Comparison of ENCODE assay signal across 1 cellular context in the genomic region with DNA sequence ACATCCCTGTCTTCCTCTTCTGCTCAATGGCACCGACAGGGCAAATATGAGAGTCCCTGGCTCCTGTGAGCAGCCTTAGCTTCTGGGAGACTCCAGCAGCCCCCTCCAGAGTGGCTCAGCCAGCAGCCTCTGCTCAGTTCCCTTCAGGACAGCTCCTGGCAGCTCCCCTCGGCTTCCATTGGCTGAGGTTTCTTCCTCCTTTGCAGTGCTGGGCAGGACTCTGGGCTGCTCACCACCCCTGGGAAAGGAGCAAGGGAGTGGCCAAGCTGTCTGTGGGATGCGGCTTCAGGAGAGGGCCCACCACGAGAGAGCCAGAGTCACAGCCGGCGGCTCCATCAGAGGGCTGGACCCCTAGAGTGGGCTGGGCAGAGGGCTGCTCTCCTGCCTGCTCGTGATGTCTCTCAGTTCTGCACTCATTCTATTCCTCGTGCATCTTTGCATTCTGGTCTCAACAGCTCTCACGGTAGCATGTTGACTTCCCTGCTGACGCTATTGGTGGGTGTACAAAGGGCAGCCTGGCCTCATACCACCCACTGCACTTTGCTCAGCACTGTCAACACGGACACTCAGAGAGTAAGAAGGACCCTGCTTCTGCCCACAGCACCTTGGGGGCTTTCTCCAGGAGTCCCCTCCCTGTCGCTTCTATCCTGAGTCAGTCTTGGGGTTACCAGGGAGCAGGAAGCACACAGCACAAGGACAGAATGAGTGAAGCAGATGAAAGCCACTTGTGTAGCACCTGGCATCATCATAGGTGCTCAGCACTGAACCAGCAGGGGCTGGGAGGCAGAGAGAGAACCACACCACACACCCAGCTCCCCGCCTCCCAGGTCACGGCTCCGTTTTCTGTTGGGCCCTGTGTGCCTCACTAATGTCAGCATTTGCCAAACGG.
TF ChIP-seq lines count a peak whose summit lies in the region.

No MANE protein-coding gene starts in this region.

TF ChIP-seq in GM23338, 12 proteins besides CTCF, POLR2A, EP300 and RAD21 (continued from another document):
- TF ChIP-seq, protein P1, sequence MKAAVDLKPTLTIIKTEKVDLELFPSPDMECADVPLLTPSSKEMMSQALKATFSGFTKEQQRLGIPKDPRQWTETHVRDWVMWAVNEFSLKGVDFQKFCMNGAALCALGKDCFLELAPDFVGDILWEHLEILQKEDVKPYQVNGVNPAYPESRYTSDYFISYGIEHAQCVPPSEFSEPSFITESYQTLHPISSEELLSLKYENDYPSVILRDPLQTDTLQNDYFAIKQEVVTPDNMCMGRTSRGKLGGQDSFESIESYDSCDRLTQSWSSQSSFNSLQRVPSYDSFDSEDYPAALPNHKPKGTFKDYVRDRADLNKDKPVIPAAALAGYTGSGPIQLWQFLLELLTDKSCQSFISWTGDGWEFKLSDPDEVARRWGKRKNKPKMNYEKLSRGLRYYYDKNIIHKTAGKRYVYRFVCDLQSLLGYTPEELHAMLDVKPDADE (IDR thresholded peaks at IDR 0.05) = no peak
- no peak for TF ChIP-seq POLR2AphosphoS5 (IDR thresholded peaks at IDR 0.05; ENCODE audit: low read depth)
- no peak for TF ChIP-seq NANOG (IDR thresholded peaks at IDR 0.05; ENCODE audit: borderline replicate concordance)
- TF ChIP-seq, protein P2, sequence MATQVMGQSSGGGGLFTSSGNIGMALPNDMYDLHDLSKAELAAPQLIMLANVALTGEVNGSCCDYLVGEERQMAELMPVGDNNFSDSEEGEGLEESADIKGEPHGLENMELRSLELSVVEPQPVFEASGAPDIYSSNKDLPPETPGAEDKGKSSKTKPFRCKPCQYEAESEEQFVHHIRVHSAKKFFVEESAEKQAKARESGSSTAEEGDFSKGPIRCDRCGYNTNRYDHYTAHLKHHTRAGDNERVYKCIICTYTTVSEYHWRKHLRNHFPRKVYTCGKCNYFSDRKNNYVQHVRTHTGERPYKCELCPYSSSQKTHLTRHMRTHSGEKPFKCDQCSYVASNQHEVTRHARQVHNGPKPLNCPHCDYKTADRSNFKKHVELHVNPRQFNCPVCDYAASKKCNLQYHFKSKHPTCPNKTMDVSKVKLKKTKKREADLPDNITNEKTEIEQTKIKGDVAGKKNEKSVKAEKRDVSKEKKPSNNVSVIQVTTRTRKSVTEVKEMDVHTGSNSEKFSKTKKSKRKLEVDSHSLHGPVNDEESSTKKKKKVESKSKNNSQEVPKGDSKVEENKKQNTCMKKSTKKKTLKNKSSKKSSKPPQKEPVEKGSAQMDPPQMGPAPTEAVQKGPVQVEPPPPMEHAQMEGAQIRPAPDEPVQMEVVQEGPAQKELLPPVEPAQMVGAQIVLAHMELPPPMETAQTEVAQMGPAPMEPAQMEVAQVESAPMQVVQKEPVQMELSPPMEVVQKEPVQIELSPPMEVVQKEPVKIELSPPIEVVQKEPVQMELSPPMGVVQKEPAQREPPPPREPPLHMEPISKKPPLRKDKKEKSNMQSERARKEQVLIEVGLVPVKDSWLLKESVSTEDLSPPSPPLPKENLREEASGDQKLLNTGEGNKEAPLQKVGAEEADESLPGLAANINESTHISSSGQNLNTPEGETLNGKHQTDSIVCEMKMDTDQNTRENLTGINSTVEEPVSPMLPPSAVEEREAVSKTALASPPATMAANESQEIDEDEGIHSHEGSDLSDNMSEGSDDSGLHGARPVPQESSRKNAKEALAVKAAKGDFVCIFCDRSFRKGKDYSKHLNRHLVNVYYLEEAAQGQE (IDR thresholded peaks at IDR 0.05; ENCODE audit: unreplicated experiment) = no peak
- no peak for TF ChIP-seq EZH2phosphoT487 (IDR thresholded peaks at IDR 0.05; ENCODE audit: unreplicated experiment)
